In genomic region chr13:50388481-50388880, GRCh38 we compare ENCODE assay signal across 21 cellular contexts.
DNase-seq lines count a peak whose midpoint lies in the region; ATAC-seq, FAIRE-seq and TF ChIP-seq lines count a peak whose summit lies in the region.
"Had no signal": no experiment of that assay in that cellular context is flagged by ENCODE, and none has a peak within 500 bp of the region (broad histone marks: within the 10 kb centered on the region; RNA-seq: fewer than 3 reads in every experiment).

No MANE protein-coding gene starts in this region.

- TF ChIP-seq EP300 in SK-N-SH (IDR thresholded peaks at IDR 0.05; ENCODE audit: borderline replicate concordance in 1 of 2, low read depth in 1 of 2, low read length in 1 of 2): no peak

- no peak for TF ChIP-seq RAD21 in SK-N-SH (IDR thresholded peaks at IDR 0.05; ENCODE audit: low read length)

- H3K27ac ChIP-seq in PC-3 (ENCODE audit: low read length) (no peak overlapping the region), gastrocnemius medialis (peak overlapping the region; percentile 91 to 96 (median 91)), small intestine (ENCODE audit: low read depth in 1 of 2, low read length in 1 of 2) (no peak overlapping the region), SK-N-SH (ENCODE audit: low read depth in 2 of 2, low read length in 1 of 2) (no peak overlapping the region)
- H3K27ac ChIP-seq: BLaER1 treated with 17β-estradiol and CSF1 and Interleukin-3, amounts not matched to agents 10 nM and 100 nM; GM23248 had no signal

- no peak overlapping the region for H3K4me3 Mint-ChIP-seq in endothelial cell (ENCODE audit: unreplicated experiment)
- H3K4me3 Mint-ChIP-seq: B cell had no signal

- in situ Hi-C loops in gastrocnemius medialis (cut with MboI; ENCODE audit: low sequenced_read_pairs in 4 of 4): loop anchor here in 3 of 4 donors (10.0 to 25.0 kb wide), 3 partner anchors 136 to 401 kb away; partner anchors contain the start of gene TRIM13 (in 1 of the 3)

- H3K27me3 ChIP-seq in PC-3 (ENCODE audit: low read length) (no peaks in the 10 kb centered on the region), gastrocnemius medialis (no peaks in the 10 kb centered on the region), small intestine (ENCODE audit: control insufficient read depth in 2 of 2, insufficient read depth in 2 of 2, low read length in 2 of 2) (no peaks in the 10 kb centered on the region), SK-N-SH (ENCODE audit: insufficient read depth) (no peaks in the 10 kb centered on the region)
- H3K27me3 ChIP-seq: BLaER1 treated with 17β-estradiol and CSF1 and Interleukin-3, amounts not matched to agents 10 nM and 100 nM had no signal

- peak; percentile 12 for DNase-seq in NCI-H82 (lab: John Stamatoyannopoulos, UW)
- no peak for DNase-seq in NCI-H82 treated with DMSO at 0.1 percent for 48 hours (lab: John Stamatoyannopoulos, UW; ENCODE audit: unreplicated experiment)
- DNase-seq in PC-3: no peak
- no peak for DNase-seq in endothelial cell (ENCODE audit: low spot score)
- DNase-seq in gastrocnemius medialis: no peak
- no peak for DNase-seq in small intestine
- no peak for DNase-seq in left cardiac atrium
- no peak for DNase-seq in SK-N-SH
- DNase-seq: 8988T, Caco-2, GM23248, HCEC 1CT, IMR-90 had no signal

- CTCF ChIA-PET in PC-3 (lab: Charles Lee) (no interaction called here), SK-N-SH (lab: Yijun Ruan, JAX) (interaction anchor here (0.6 to 1.2 kb wide), 2 partner anchors 15 to 22 kb away, joined by 3 read pairs; no protein-coding TSS in a partner anchor)

- POLR2A ChIA-PET in PC-3 (lab: Charles Lee; ENCODE audit: unreplicated experiment) (no interaction called here), SK-N-SH (lab: Yijun Ruan, JAX) (no interaction called here)

- H3F3A ChIP-seq in PC-3 (ENCODE audit: low read length, unreplicated experiment) (no peaks in the 10 kb centered on the region), SK-N-SH (replicated peaks; ENCODE audit: insufficient read depth) (no peaks in the 10 kb centered on the region)

- TF ChIP-seq CTCF in PC-3 (conservative IDR thresholded peaks at IDR 0.05; ENCODE audit: low read depth, low read length) (no peak), endothelial cell (IDR thresholded peaks at IDR 0.05; ENCODE audit: unreplicated experiment) (no peak), gastrocnemius medialis (IDR thresholded peaks at IDR 0.05 in 4 of 5, conservative IDR thresholded peaks at IDR 0.05 in 1 of 5) (no peak), SK-N-SH (IDR thresholded peaks at IDR 0.05) (no peak)

- no peak for TF ChIP-seq POLR2A in gastrocnemius medialis (IDR thresholded peaks at IDR 0.05)

- H3K36me3 ChIP-seq in PC-3 (ENCODE audit: low read depth, low read length): no peaks in the 10 kb centered on the region
- H3K36me3 ChIP-seq in gastrocnemius medialis: no peaks in the 10 kb centered on the region
- H3K36me3 ChIP-seq in small intestine (ENCODE audit: control insufficient read depth in 2 of 2, insufficient read depth in 2 of 2, low read length in 2 of 2): no peaks in the 10 kb centered on the region
- H3K36me3 ChIP-seq in SK-N-SH (replicated peaks in 1 of 2; ENCODE audit: control insufficient read depth in 1 of 2, insufficient read depth in 2 of 2, low read length in 1 of 2): no peaks in the 10 kb centered on the region
- H3K36me3 ChIP-seq: BLaER1 treated with 17β-estradiol and CSF1 and Interleukin-3, amounts not matched to agents 10 nM and 100 nM had no signal

- no peaks in the 10 kb centered on the region for H3K36me3 Mint-ChIP-seq in endothelial cell (ENCODE audit: low read depth, unreplicated experiment)

- H4K20me1 ChIP-seq in PC-3 (ENCODE audit: low read length) (no peaks in the 10 kb centered on the region), SK-N-SH (ENCODE audit: insufficient read depth) (no peaks in the 10 kb centered on the region)
- H4K20me1 ChIP-seq: BLaER1 treated with 17β-estradiol and CSF1 and Interleukin-3, amounts not matched to agents 10 nM and 100 nM had no signal

- FAIRE-seq in small intestine (lab: Jason Lieb, UNC): no peak
- FAIRE-seq: D721Med, G401.6, GM12891, GM19239, H54, HTR-8/SVneo had no signal

- WGBS in small intestine, 3 donors: 71 to 74% (median 73%) methylated on average over 3 of the region's 3 CpGs
- 73% methylated on average over 3 of the region's 3 CpGs for WGBS in SK-N-SH (ENCODE audit: low lambda C conversion rate)

- H3K9me3 ChIP-seq in PC-3 (ENCODE audit: low read length) (no peaks in the 10 kb centered on the region), gastrocnemius medialis (no peaks in the 10 kb centered on the region), small intestine (ENCODE audit: control insufficient read depth, low read depth) (no peaks in the 10 kb centered on the region), SK-N-SH (no peaks in the 10 kb centered on the region)
- H3K9me3 ChIP-seq: BLaER1 treated with 17β-estradiol and CSF1 and Interleukin-3, amounts not matched to agents 10 nM and 100 nM; Caco-2 had no signal

- no peak overlapping the region for H3K9ac ChIP-seq in PC-3 (ENCODE audit: low read length)
- no peak overlapping the region for H3K9ac ChIP-seq in SK-N-SH
- H3K9ac ChIP-seq: BLaER1 treated with 17β-estradiol and CSF1 and Interleukin-3, amounts not matched to agents 10 nM and 100 nM; GM23248 had no signal

- no peaks in the 10 kb centered on the region for H3K27me3 Mint-ChIP-seq in endothelial cell (ENCODE audit: unreplicated experiment)
- H3K27me3 Mint-ChIP-seq: B cell had no signal

- H3K4me1 Mint-ChIP-seq in endothelial cell (ENCODE audit: unreplicated experiment): peaks cover 47% of the 10 kb centered on the region

- H3K9me2 ChIP-seq in PC-3 (replicated peaks; ENCODE audit: low read length) (no peaks in the 10 kb centered on the region), SK-N-SH (no peaks in the 10 kb centered on the region)

- peaks cover 12% of the 10 kb centered on the region; the same call in 1 of the 2 replicates for H3K4me1 ChIP-seq in PC-3 (ENCODE audit: insufficient read depth, low read length)
- H3K4me1 ChIP-seq in gastrocnemius medialis: peaks cover 28 to 44% of the 10 kb centered on the region in 2 donors
- H3K4me1 ChIP-seq in small intestine (ENCODE audit: control insufficient read depth in 2 of 2, insufficient read depth in 1 of 2, low read depth in 1 of 2, low read length in 1 of 2): no peaks in the 10 kb centered on the region
- H3K4me1 ChIP-seq in SK-N-SH (ENCODE audit: control insufficient read depth in 1 of 2, insufficient read depth in 2 of 2, low read depth in 1 of 2, low read length in 1 of 2): peaks cover 0 to 2% of the 10 kb centered on the region in 2 experiments; a peak in 2 of 4 replicates
- H3K4me1 ChIP-seq: Caco-2 had no signal

- intact Hi-C loops in PC-3 (cut with micrococcal nuclease): loop anchor here (10.0 kb wide), 1 partner anchor 126 kb away; no protein-coding TSS in a partner anchor
- intact Hi-C loops in gastrocnemius medialis (cut with DNase I; ENCODE audit: low total_unique reads): no loop called here
- intact Hi-C loops in left cardiac atrium (cut with DNase I): no loop called here

- H3K4me2 ChIP-seq in PC-3 (ENCODE audit: low read length) (no peak overlapping the region), SK-N-SH (no peak overlapping the region)
- H3K4me2 ChIP-seq: BLaER1 treated with 17β-estradiol and CSF1 and Interleukin-3, amounts not matched to agents 10 nM and 100 nM had no signal

- no peaks in the 10 kb centered on the region for H3K9me3 Mint-ChIP-seq in endothelial cell (ENCODE audit: unreplicated experiment)

- peak overlapping the region; percentile 52 for H3K27ac Mint-ChIP-seq in endothelial cell (ENCODE audit: unreplicated experiment)
- H3K27ac Mint-ChIP-seq: B cell had no signal

- H2AFZ ChIP-seq in PC-3 (ENCODE audit: low read length): no peak overlapping the region
- no peak overlapping the region for H2AFZ ChIP-seq in SK-N-SH (ENCODE audit: low read depth)
- H2AFZ ChIP-seq: GM23248 had no signal

- no TSS peak for BruUV-seq in PC-3 (replicated peaks; lab: Mats Ljungman, UMichigan)

- no peaks in the 10 kb centered on the region for H3K79me2 ChIP-seq in PC-3 (ENCODE audit: low read length)
- H3K79me2 ChIP-seq in SK-N-SH (ENCODE audit: insufficient read depth): no peaks in the 10 kb centered on the region

- ATAC-seq in PC-3 (peak; percentile 29; the same call in 1 of the 2 replicates), gastrocnemius medialis (no peak), left cardiac atrium (no peak)

- H3K4me3 ChIP-seq in PC-3 (ENCODE audit: low read length) (no peak overlapping the region), gastrocnemius medialis (no peak overlapping the region), small intestine (ENCODE audit: low read depth in 1 of 2, low read length in 2 of 2) (no peak overlapping the region), SK-N-SH (ENCODE audit: low read depth in 2 of 2, low read length in 1 of 2) (no peak overlapping the region)
- H3K4me3 ChIP-seq: BLaER1 treated with 17β-estradiol and CSF1 and Interleukin-3, amounts not matched to agents 10 nM and 100 nM; GM23248 had no signal

TF ChIP-seq in SK-N-SH, 30 proteins besides CTCF, POLR2A, EP300 and RAD21:
- TF ChIP-seq EZH2phosphoT487 (IDR thresholded peaks at IDR 0.05; ENCODE audit: borderline replicate concordance, low read depth) (no peak), MEF2A (IDR thresholded peaks at IDR 0.05; ENCODE audit: borderline replicate concordance, low read depth) (no peak), RXRA (IDR thresholded peaks at IDR 0.05; ENCODE audit: borderline replicate concordance, low read depth) (no peak), SMC3 (IDR thresholded peaks at IDR 0.05; ENCODE audit: low read depth, low read length) (no peak), RCOR1 (IDR thresholded peaks at IDR 0.05; ENCODE audit: low read length) (no peak), IRF3 (IDR thresholded peaks at IDR 0.05; ENCODE audit: low read depth, low read length) (no peak)

Comparison
In these comparisons a context has a peak if more than half of its experiments do, and no peak if none do; other contexts are left out.
1. H3K27ac ChIP-seq: peak in gastrocnemius medialis (4 of 4); none in PC-3 (single experiment), small intestine (0 of 2) and SK-N-SH (0 of 2).